Comparison of ENCODE assay signal across 26 cellular contexts in the genomic region with DNA sequence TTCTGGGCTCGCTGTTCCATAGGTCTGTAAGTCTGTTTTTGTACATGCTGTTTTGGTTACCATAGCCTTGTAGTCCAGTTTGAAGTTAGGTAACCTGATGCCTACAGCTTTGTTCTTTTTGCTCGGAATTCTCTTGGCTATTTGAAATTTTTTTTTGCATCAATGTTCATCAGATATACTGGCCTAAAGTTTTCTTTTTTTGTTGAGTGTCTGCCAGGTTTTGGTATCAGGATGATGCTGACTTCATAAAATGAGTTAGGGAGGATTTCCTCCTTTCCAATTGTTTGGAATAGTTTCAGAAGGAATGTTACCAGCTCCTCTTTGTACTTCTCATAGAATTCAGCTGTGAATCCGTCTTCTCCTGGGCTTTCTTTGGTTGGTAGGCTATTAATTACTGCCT.
"Had no signal": no experiment of that assay in that cellular context is flagged by ENCODE, and none has a peak within 500 bp of the region (broad histone marks: within the 10 kb centered on the region; RNA-seq: fewer than 3 reads in every experiment).

No MANE protein-coding gene starts in this region.

- H3K4me3 ChIP-seq: left lung, lower lobe of right lung, pancreas, prostate gland, skin epidermis, transverse colon, upper lobe of left lung, vagina had no signal

- H3K4me1 ChIP-seq: left lung, lower lobe of right lung, pancreas, prostate gland, transverse colon, upper lobe of left lung, vagina had no signal

- DNase-seq: hypothalamus; immature natural killer cell; kidney; left colon; left lung; lower lobe of right lung; mammary epithelial cell; mesenchymal stem cell; naive thymus-derived CD8-positive, alpha-beta T cell; nucleus accumbens; pancreas; posterior cingulate gyrus; retina; right cardiac atrium; stimulated activated CD4-positive, alpha-beta T cell treated with anti-CD3 and anti-CD28 coated beads, Interleukin-12 subunit alpha, Interleukin-12 subunit beta, amount 100 ng/mL, for 4 hours; stimulated activated CD4-positive, alpha-beta T cell treated with anti-CD3 and anti-CD28 coated beads, Interleukin-2, amount 100 ng/mL, for 48 hours; stimulated activated CD4-positive, alpha-beta T cell treated with anti-CD3 and anti-CD28 coated beads, Interleukin-4, amount 100 ng/mL, for 4 hours; stimulated activated CD8-positive, alpha-beta memory T cell treated with anti-CD3 and anti-CD28 coated beads, Interleukin-4, amount 100 ng/mL, for 48 hours; stimulated activated naive CD4-positive, alpha-beta T cell treated with Interleukin-2 at 50 U/mL for 16 hours; stimulated activated naive CD8-positive, alpha-beta T cell treated with anti-CD3 and anti-CD28 coated beads, Interleukin-15, amount 100 ng/mL, for 72 hours; substantia nigra; transverse colon; upper lobe of left lung had no signal

- H3K27me3 ChIP-seq: left lung, pancreas, transverse colon, upper lobe of left lung, vagina had no signal

- H3K36me3 ChIP-seq: left lung, lower lobe of right lung, pancreas, prostate gland, transverse colon, upper lobe of left lung, vagina had no signal

- H3K9me3 ChIP-seq: left lung, lower lobe of right lung, pancreas, prostate gland, transverse colon, upper lobe of left lung, vagina had no signal

- H3K27ac ChIP-seq: left lung, lower lobe of right lung, pancreas, prostate gland, skin epidermis, transverse colon, upper lobe of left lung, vagina had no signal
